ENCODE assay signal across 19 cellular contexts in genomic region chr6:111456208-111456607, GRCh38.
"Had no signal": no experiment of that assay in that cellular context is flagged by ENCODE, and none has a peak within 500 bp of the region (broad histone marks: within the 10 kb centered on the region; RNA-seq: fewer than 3 reads in every experiment).

No MANE protein-coding gene starts in this region.

- H3K4me3 Mint-ChIP-seq: activated naive CD8-positive, alpha-beta T cell treated with anti-CD3 and anti-CD28 coated beads, Interleukin-2, amount 10 ng/mL, durations not matched to agents 7 days and 5 days; natural killer cell treated with Interleukin-12 subunit alpha and Interleukin-12 subunit beta and Interleukin-15 and Interleukin-18, amount 100 ng/mL, for 72 hours had no signal

- ATAC-seq: natural killer cell treated with Interleukin-12 subunit alpha and Interleukin-12 subunit beta and Interleukin-15 and Interleukin-18, amount 100 ng/mL, for 72 hours had no signal

- H3K27ac ChIP-seq: ascending aorta, right atrium auricular region had no signal

- FAIRE-seq: small intestine had no signal

- H3K4me3 ChIP-seq: ascending aorta, right atrium auricular region had no signal

- H3K27me3 ChIP-seq: ascending aorta, right atrium auricular region had no signal

- DNase-seq: activated CD4-positive, alpha-beta T cell treated with anti-CD3 and anti-CD28 coated beads for 1 hour; activated CD4-positive, alpha-beta T cell treated with anti-CD3 and anti-CD28 coated beads, Interleukin-2, amount 50 U/mL, for 4 hours; activated naive CD4-positive, alpha-beta T cell; activated naive CD8-positive, alpha-beta T cell treated with anti-CD3 and anti-CD28 coated beads, Interleukin-2, amount 10 ng/mL, durations not matched to agents 7 days and 5 days; activated T-cell treated with anti-CD3 and anti-CD28 coated beads for 4 hours; cortex of kidney; effector CD8-positive, alpha-beta T cell; glutamatergic neuron; nucleus accumbens; small intestine; stimulated activated CD4-positive, alpha-beta T cell treated with anti-CD3 and anti-CD28 coated beads, Interleukin-4, amount 100 ng/mL, for 24 hours; stimulated activated naive CD4-positive, alpha-beta T cell treated with Interleukin-2 at 50 U/mL for 16 hours; substantia nigra; T1000; trophoblast cell had no signal

- H3K27me3 Mint-ChIP-seq: activated naive CD8-positive, alpha-beta T cell treated with anti-CD3 and anti-CD28 coated beads, Interleukin-2, amount 10 ng/mL, durations not matched to agents 7 days and 5 days; natural killer cell treated with Interleukin-12 subunit alpha and Interleukin-12 subunit beta and Interleukin-15 and Interleukin-18, amount 100 ng/mL, for 72 hours; progenitor cell of endocrine pancreas had no signal

- H3K27ac Mint-ChIP-seq: activated naive CD8-positive, alpha-beta T cell treated with anti-CD3 and anti-CD28 coated beads, Interleukin-2, amount 10 ng/mL, durations not matched to agents 7 days and 5 days; natural killer cell treated with Interleukin-12 subunit alpha and Interleukin-12 subunit beta and Interleukin-15 and Interleukin-18, amount 100 ng/mL, for 72 hours; progenitor cell of endocrine pancreas had no signal
